In genomic region chr19:4575978-4576933, GRCh38 we compare ENCODE assay signal across 1 cellular context.
TF ChIP-seq lines count a peak whose summit lies in the region.

No MANE protein-coding gene starts in this region.

TF ChIP-seq in HEK293, 187 proteins besides CTCF, POLR2A, EP300 and RAD21 (continued from another document and continues in another):
- TF ChIP-seq ZBTB10 (tag by site-specific recombination; IDR thresholded peaks at IDR 0.05) = peak; percentile 47; the same call in 1 of the 2 replicates
- TF ChIP-seq ZNF16 (tag by site-specific recombination; IDR thresholded peaks at IDR 0.05; ENCODE audit: low read depth) = peak; percentile 100
- TF ChIP-seq ZSCAN5A (tag by site-specific recombination; IDR thresholded peaks at IDR 0.05) = peak; percentile 99
- peak; percentile 85 for TF ChIP-seq KLF17 (tag by site-specific recombination; IDR thresholded peaks at IDR 0.05)
- peak; percentile 49; the same call in 1 of the 2 replicates for TF ChIP-seq HIC1 (tag by site-specific recombination; IDR thresholded peaks at IDR 0.05)
- peak; percentile 73 for TF ChIP-seq ZEB2 (tag by site-specific recombination; IDR thresholded peaks at IDR 0.05)
- TF ChIP-seq ZNF133 (tag by site-specific recombination; IDR thresholded peaks at IDR 0.05) = no peak
- no peak for TF ChIP-seq ZNF510 (tag by site-specific recombination; IDR thresholded peaks at IDR 0.05; ENCODE audit: insufficient replicate concordance)
- TF ChIP-seq EGR2 (tag by site-specific recombination; IDR thresholded peaks at IDR 0.05; ENCODE audit: low read depth) = peak; percentile 72
- TF ChIP-seq ZSCAN30 (tag by site-specific recombination; IDR thresholded peaks at IDR 0.05) = peak; percentile 51; the same call in 1 of the 2 replicates
- TF ChIP-seq YY2 (tag by site-specific recombination; IDR thresholded peaks at IDR 0.05) = no peak
- peak; percentile 20; the same call in 1 of the 2 replicates for TF ChIP-seq PRDM10 (tag by site-specific recombination; IDR thresholded peaks at IDR 0.05)
- 0 out of 2 replicates have a peak, but pooled peaks have one; percentile 76 for TF ChIP-seq PRDM2 (tag by site-specific recombination; IDR thresholded peaks at IDR 0.05; ENCODE audit: borderline replicate concordance)
- TF ChIP-seq ZNF654 (tag by site-specific recombination; IDR thresholded peaks at IDR 0.05; ENCODE audit: low read depth) = peak; percentile 75
- peak; percentile 11; the same call in 1 of the 2 replicates for TF ChIP-seq ZNF548 (tag by site-specific recombination; IDR thresholded peaks at IDR 0.05)
- TF ChIP-seq ZNF394 (tag by site-specific recombination; IDR thresholded peaks at IDR 0.05; ENCODE audit: borderline replicate concordance) = peak; percentile 39; the same call in 1 of the 2 replicates
- TF ChIP-seq ZXDB (tag by site-specific recombination; IDR thresholded peaks at IDR 0.05) = peak; percentile 48; the same call in 1 of the 2 replicates
- TF ChIP-seq INSM2 (tag by site-specific recombination; IDR thresholded peaks at IDR 0.05) = 0 out of 2 replicates have a peak, but pooled peaks have one; percentile 15
- peak; percentile 100 for TF ChIP-seq ZNF623 (tag by site-specific recombination; IDR thresholded peaks at IDR 0.05)
- TF ChIP-seq ZNF558 (tag by site-specific recombination; IDR thresholded peaks at IDR 0.05) = peak; percentile 97
- no peak for TF ChIP-seq ZNF624 (tag by site-specific recombination; IDR thresholded peaks at IDR 0.05)
- TF ChIP-seq ZNF292 (tag by site-specific recombination; IDR thresholded peaks at IDR 0.05; ENCODE audit: borderline replicate concordance, low read depth) = no peak
- TF ChIP-seq ZNF24 (tag by site-specific recombination; IDR thresholded peaks at IDR 0.05) = peak; percentile 69; the same call in 1 of the 2 replicates
- peak; percentile 60; the same call in 1 of the 2 replicates for TF ChIP-seq KLF16 (tag by site-specific recombination; IDR thresholded peaks at IDR 0.05)
- 0 out of 2 replicates have a peak, but pooled peaks have one; percentile 11 for TF ChIP-seq ZBTB48 (tag by site-specific recombination; IDR thresholded peaks at IDR 0.05)
- TF ChIP-seq ZIC2 (tag by site-specific recombination; IDR thresholded peaks at IDR 0.05) = peak; percentile 18; the same call in 1 of the 2 replicates
- no peak for TF ChIP-seq ZNF544 (tag by site-specific recombination; IDR thresholded peaks at IDR 0.05)
- TF ChIP-seq ZBTB17 (tag by site-specific recombination; IDR thresholded peaks at IDR 0.05) = peak; percentile 60
- no peak for TF ChIP-seq MZF1 (tag by site-specific recombination; IDR thresholded peaks at IDR 0.05; ENCODE audit: borderline replicate concordance)
- TF ChIP-seq KLF1 (tag by site-specific recombination; IDR thresholded peaks at IDR 0.05) = peak; percentile 45; the same call in 1 of the 2 replicates
- TF ChIP-seq WT1 (tag by site-specific recombination; IDR thresholded peaks at IDR 0.05) = no peak
- peak; percentile 24; the same call in 1 of the 2 replicates for TF ChIP-seq ZNF600 (tag by site-specific recombination; IDR thresholded peaks at IDR 0.05)
- TF ChIP-seq SP2 (tag by site-specific recombination; IDR thresholded peaks at IDR 0.05) = peak; percentile 47
- 0 out of 2 replicates have a peak, but pooled peaks have one; percentile 11 for TF ChIP-seq ZNF692 (tag by site-specific recombination; IDR thresholded peaks at IDR 0.05)
- no peak for TF ChIP-seq ZNF791 (tag by site-specific recombination; IDR thresholded peaks at IDR 0.05)
